ENCODE assay signal across 27 cellular contexts in the genomic region with DNA sequence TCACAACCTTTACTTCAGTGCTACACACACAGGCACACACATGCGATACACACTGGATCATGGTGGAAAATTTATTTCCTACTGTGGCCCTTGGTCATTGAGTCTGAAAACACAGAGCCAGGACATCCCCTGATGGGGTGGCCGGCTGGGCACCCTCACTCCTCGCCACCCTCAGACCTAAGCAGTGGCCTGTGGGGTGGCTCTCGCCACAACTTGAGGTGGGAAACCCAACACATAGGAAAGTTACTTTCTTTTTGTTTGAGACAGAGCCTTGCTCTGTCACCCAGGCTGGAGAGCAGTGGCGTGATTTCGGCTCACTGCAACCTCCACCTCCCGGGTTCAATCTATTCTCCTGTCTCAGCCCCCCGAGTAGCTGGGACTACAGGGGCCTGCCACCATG. TPM values are rescaled to one million over a fixed set of nuclear protein-coding genes. Genes with fewer than 3 reads are reported as not detected.
DNase-seq lines count a peak whose midpoint lies in the region; ATAC-seq, FAIRE-seq and TF ChIP-seq lines count a peak whose summit lies in the region.
"Had no signal": no experiment of that assay in that cellular context is flagged by ENCODE, and none has a peak within 500 bp of the region (broad histone marks: within the 10 kb centered on the region; RNA-seq: fewer than 3 reads in every experiment).

No MANE protein-coding gene starts in this region.

- H3K4me3 ChIP-seq in Peyer's patch (no peak overlapping the region), kidney (ENCODE audit: low read length in 2 of 2) (no peak overlapping the region)
- H3K4me3 ChIP-seq: left lung, upper lobe of left lung had no signal

- H3K9me3 ChIP-seq in Peyer's patch (no peaks in the 10 kb centered on the region), kidney (ENCODE audit: control insufficient read depth in 1 of 2, low read length in 2 of 2) (no peaks in the 10 kb centered on the region)
- H3K9me3 ChIP-seq: BE2C, Caco-2, left lung, upper lobe of left lung had no signal

- H3K27me3 Mint-ChIP-seq in activated T-cell treated with anti-CD3 and anti-CD28 coated beads, Interleukin-2, amount 50 U/mL, for 24 hours = no peaks in the 10 kb centered on the region
- no peaks in the 10 kb centered on the region for H3K27me3 Mint-ChIP-seq in activated T-cell treated with anti-CD3 and anti-CD28 coated beads, Interleukin-2, amount 50 U/mL, for 72 hours (ENCODE audit: low read depth)
- peaks cover 16% of the 10 kb centered on the region for H3K27me3 Mint-ChIP-seq in stimulated activated memory B cell treated with anti-CD40 and anti-IgM and Interleukin-4, amounts not matched to agents 10 μg/mL and 1 μg/mL and 100 μg/mL, for 72 hours
- H3K27me3 Mint-ChIP-seq: activated naive CD8-positive, alpha-beta T cell treated with anti-CD3 and anti-CD28 coated beads, Interleukin-2, amount 50 U/mL, for 24 hours had no signal

- no peak overlapping the region for H3K4me3 Mint-ChIP-seq in activated T-cell treated with anti-CD3 and anti-CD28 coated beads, Interleukin-2, amount 50 U/mL, for 24 hours
- H3K4me3 Mint-ChIP-seq in activated T-cell treated with anti-CD3 and anti-CD28 coated beads, Interleukin-2, amount 50 U/mL, for 72 hours = no peak overlapping the region
- no peak overlapping the region for H3K4me3 Mint-ChIP-seq in stimulated activated memory B cell treated with anti-CD40 and anti-IgM and Interleukin-4, amounts not matched to agents 10 μg/mL and 1 μg/mL and 100 μg/mL, for 72 hours
- H3K4me3 Mint-ChIP-seq: activated naive CD8-positive, alpha-beta T cell treated with anti-CD3 and anti-CD28 coated beads, Interleukin-2, amount 50 U/mL, for 24 hours; H9 had no signal

- H3K4me1 Mint-ChIP-seq in activated T-cell treated with anti-CD3 and anti-CD28 coated beads, Interleukin-2, amount 50 U/mL, for 24 hours (ENCODE audit: low read depth) = no peaks in the 10 kb centered on the region
- peaks cover 5% of the 10 kb centered on the region for H3K4me1 Mint-ChIP-seq in activated T-cell treated with anti-CD3 and anti-CD28 coated beads, Interleukin-2, amount 50 U/mL, for 72 hours (ENCODE audit: low read depth)
- peaks cover 44% of the 10 kb centered on the region for H3K4me1 Mint-ChIP-seq in stimulated activated memory B cell treated with anti-CD40 and anti-IgM and Interleukin-4, amounts not matched to agents 10 μg/mL and 1 μg/mL and 100 μg/mL, for 72 hours

- no peaks in the 10 kb centered on the region for H3K36me3 Mint-ChIP-seq in activated T-cell treated with anti-CD3 and anti-CD28 coated beads, Interleukin-2, amount 50 U/mL, for 24 hours (ENCODE audit: low read depth)
- no peaks in the 10 kb centered on the region for H3K36me3 Mint-ChIP-seq in activated T-cell treated with anti-CD3 and anti-CD28 coated beads, Interleukin-2, amount 50 U/mL, for 72 hours (ENCODE audit: insufficient read depth in 2 of 2)
- peaks cover 7% of the 10 kb centered on the region for H3K36me3 Mint-ChIP-seq in stimulated activated memory B cell treated with anti-CD40 and anti-IgM and Interleukin-4, amounts not matched to agents 10 μg/mL and 1 μg/mL and 100 μg/mL, for 72 hours

- H3K36me3 ChIP-seq in Peyer's patch (no peaks in the 10 kb centered on the region), kidney (ENCODE audit: control insufficient read depth in 1 of 2, insufficient read depth in 2 of 2, low read length in 2 of 2) (no peaks in the 10 kb centered on the region)
- H3K36me3 ChIP-seq: BE2C, left lung, upper lobe of left lung had no signal

- DNase-seq in activated T-cell treated with anti-CD3 and anti-CD28 coated beads, Interleukin-2, amount 50 U/mL, for 24 hours = peak; percentile 8
- no peak for DNase-seq in activated T-cell treated with anti-CD3 and anti-CD28 coated beads, Interleukin-2, amount 50 U/mL, for 72 hours
- DNase-seq in Peyer's patch (peak in 2 of 3 donors; percentile 6 to 24), kidney (peak; percentile 22)
- DNase-seq: activated CD4-positive, alpha-beta T cell treated with anti-CD3 and anti-CD28 coated beads for 4 hours; activated naive CD8-positive, alpha-beta T cell treated with anti-CD3 and anti-CD28 coated beads, Interleukin-2, amount 50 U/mL, for 24 hours; BE2C; DND-41; H9; NCI-H1694; NCI-H2171; NCI-H510A treated with DMSO at 0.1 percent for 48 hours had no signal

- H3K27ac ChIP-seq in Peyer's patch (no peak overlapping the region), kidney (ENCODE audit: low read depth in 2 of 2, low read length in 2 of 2) (no peak overlapping the region)
- H3K27ac ChIP-seq: epithelial cell of prostate, left lung, parathyroid adenoma, upper lobe of left lung had no signal

- TF ChIP-seq CTCF in Peyer's patch (IDR thresholded peaks at IDR 0.05) = no peak
- no peak for TF ChIP-seq CTCF in kidney (IDR thresholded peaks at IDR 0.05; ENCODE audit: borderline replicate concordance, extremely low read depth, insufficient read depth)

- H3K9ac ChIP-seq in kidney (ENCODE audit: low read length in 2 of 2) = no peak overlapping the region
- H3K9ac ChIP-seq: parathyroid adenoma had no signal

- no peak for ATAC-seq in activated T-cell treated with anti-CD3 and anti-CD28 coated beads, Interleukin-2, amount 50 U/mL, for 72 hours (replicated peaks in 1 of 2)
- ATAC-seq in stimulated activated memory B cell treated with anti-CD40 and anti-IgM and Interleukin-4, amounts not matched to agents 10 μg/mL and 1 μg/mL and 100 μg/mL, for 72 hours = no peak
- ATAC-seq in GM19455 (IDR thresholded peaks at IDR 0.05; ENCODE audit: unreplicated experiment) = no peak
- no peak for ATAC-seq in HG03135 (IDR thresholded peaks at IDR 0.05; ENCODE audit: unreplicated experiment)
- no peak for ATAC-seq in HG03039 (IDR thresholded peaks at IDR 0.05; ENCODE audit: unreplicated experiment)
- ATAC-seq: activated naive CD8-positive, alpha-beta T cell treated with anti-CD3 and anti-CD28 coated beads, Interleukin-2, amount 50 U/mL, for 24 hours; left lung; Panc1 had no signal

- H3K9me3 Mint-ChIP-seq in activated T-cell treated with anti-CD3 and anti-CD28 coated beads, Interleukin-2, amount 50 U/mL, for 24 hours = no peaks in the 10 kb centered on the region
- H3K9me3 Mint-ChIP-seq in activated T-cell treated with anti-CD3 and anti-CD28 coated beads, Interleukin-2, amount 50 U/mL, for 72 hours = no peaks in the 10 kb centered on the region
- H3K9me3 Mint-ChIP-seq in stimulated activated memory B cell treated with anti-CD40 and anti-IgM and Interleukin-4, amounts not matched to agents 10 μg/mL and 1 μg/mL and 100 μg/mL, for 72 hours = no peaks in the 10 kb centered on the region
- H3K9me3 Mint-ChIP-seq: activated naive CD8-positive, alpha-beta T cell treated with anti-CD3 and anti-CD28 coated beads, Interleukin-2, amount 50 U/mL, for 24 hours had no signal

- no peak for TF ChIP-seq POLR2A in Peyer's patch (IDR thresholded peaks at IDR 0.05)

- no peak overlapping the region for H3K27ac Mint-ChIP-seq in activated T-cell treated with anti-CD3 and anti-CD28 coated beads, Interleukin-2, amount 50 U/mL, for 24 hours
- no peak overlapping the region for H3K27ac Mint-ChIP-seq in activated T-cell treated with anti-CD3 and anti-CD28 coated beads, Interleukin-2, amount 50 U/mL, for 72 hours
- peak overlapping the region; percentile 50 for H3K27ac Mint-ChIP-seq in stimulated activated memory B cell treated with anti-CD40 and anti-IgM and Interleukin-4, amounts not matched to agents 10 μg/mL and 1 μg/mL and 100 μg/mL, for 72 hours
- H3K27ac Mint-ChIP-seq: activated naive CD8-positive, alpha-beta T cell treated with anti-CD3 and anti-CD28 coated beads, Interleukin-2, amount 50 U/mL, for 24 hours had no signal

- no peaks in the 10 kb centered on the region for H3K27me3 ChIP-seq in Peyer's patch
- H3K27me3 ChIP-seq: BE2C, left lung, upper lobe of left lung had no signal

- intact Hi-C loops in kidney (cut with DNase I) = no loop called here

- no peak for FAIRE-seq in kidney (lab: Jason Lieb, UNC)

- no peaks in the 10 kb centered on the region for H3K4me1 ChIP-seq in Peyer's patch
- H3K4me1 ChIP-seq in kidney (ENCODE audit: control insufficient read depth in 1 of 2, insufficient read depth in 1 of 2, low read depth in 1 of 2, low read length in 2 of 2) = no peaks in the 10 kb centered on the region
- H3K4me1 ChIP-seq: BE2C, Caco-2, left lung, parathyroid adenoma, upper lobe of left lung had no signal

RNA-seq across cellular contexts. Expression of a gene that starts 19.4 kb away (rescaled TPM):
- not detected for total RNA-seq in activated T-cell treated with anti-CD3 and anti-CD28 coated beads, Interleukin-2, amount 50 U/mL, for 72 hours
- total RNA-seq in Peyer's patch = not detected
- not detected for total RNA-seq in kidney
- polyA plus RNA-seq in kidney (ENCODE audit: insufficient read depth, low read depth, low replicate concordance) = 28.6 TPM
- total RNA-seq: A673; Caco-2; cerebellum; H9; left lung; SK-MEL-5; T-helper 1 cell treated with Interleukin-12 subunit alpha and Interleukin-12 subunit beta and Interleukin-4 antibody, amounts not matched to agents 30 ng/mL and 1 ng/mL, for 36 hours; upper lobe of left lung had no signal
- polyA plus RNA-seq: neural cell had no signal

Comparison
In these comparisons a context has a peak if more than half of its experiments do, and no peak if none do; other contexts are left out.
1. DNase-seq: peak in activated T-cell treated with anti-CD3 and anti-CD28 coated beads, Interleukin-2, amount 50 U/mL, for 24 hours (single experiment), Peyer's patch (2 of 3) and kidney (single experiment); none in activated T-cell treated with anti-CD3 and anti-CD28 coated beads, Interleukin-2, amount 50 U/mL, for 72 hours (0 of 2).